ENCODE assay signal across 14 cellular contexts in the genomic region with DNA sequence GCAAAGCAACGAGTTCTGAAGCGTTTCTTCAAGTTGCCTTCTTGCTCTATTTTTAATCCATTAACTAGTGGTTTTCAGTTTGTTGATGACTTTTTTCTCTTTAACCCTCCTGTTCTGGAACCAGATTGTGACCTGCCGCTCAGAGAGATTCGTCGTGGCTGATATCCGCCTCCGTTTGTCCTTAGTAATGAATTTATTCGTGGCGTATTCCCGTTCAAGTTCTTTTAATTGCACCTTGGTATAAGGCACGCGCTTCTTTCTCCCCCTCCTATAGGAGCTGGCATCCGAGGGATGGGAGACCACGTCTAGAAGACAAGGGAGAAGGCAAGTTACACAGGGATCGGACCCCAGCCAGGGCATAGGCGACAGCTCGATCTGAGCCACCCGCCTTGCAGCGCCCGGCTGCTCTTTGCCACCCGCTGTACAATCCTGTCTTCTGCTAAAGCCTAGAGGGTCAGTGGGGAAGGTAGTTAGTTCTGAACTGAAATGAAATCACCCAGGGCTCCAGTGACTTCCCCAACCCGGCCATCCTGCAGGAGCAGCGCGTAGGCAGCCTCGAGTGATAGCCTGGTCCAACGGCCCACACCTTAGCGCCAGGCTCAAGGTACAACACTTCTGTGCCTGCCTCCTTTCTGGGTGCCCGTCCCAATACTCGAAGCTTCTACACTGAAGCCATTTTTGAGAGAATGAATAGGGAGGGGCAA. TPM values are rescaled to one million over a fixed set of nuclear protein-coding genes. Genes with fewer than 3 reads are reported as not detected.
A peak's percentile ranks its signal among the peaks of the same experiment; 100 is the strongest.
DNase-seq lines count a peak whose midpoint lies in the region; ATAC-seq and TF ChIP-seq lines count a peak whose summit lies in the region.
"Had no signal": no experiment of that assay in that cellular context is flagged by ENCODE, and none has a peak within 500 bp of the region (broad histone marks: within the 10 kb centered on the region; RNA-seq: fewer than 3 reads in every experiment).

No MANE protein-coding gene starts in this region.

- no peaks in the 10 kb centered on the region for H3K9me3 ChIP-seq in T-helper 17 cell (ENCODE audit: control insufficient read depth, low read length, poor library complexity, severe bottlenecking)
- H3K9me3 ChIP-seq in uterus, result no peaks in the 10 kb centered on the region
- H3K9me3 ChIP-seq in right atrium auricular region, result no peaks in the 10 kb centered on the region
- H3K9me3 ChIP-seq: tibial artery had no signal

- H3K4me1 ChIP-seq in uterus (peaks cover 0 to 11% of the 10 kb centered on the region in 2 donors), right atrium auricular region (peaks cover 0 to 25% of the 10 kb centered on the region in 2 donors)

- H3K36me3 Mint-ChIP-seq in activated naive CD4-positive, alpha-beta T cell treated with anti-CD3 and anti-CD28 coated beads, Interleukin-2, amount 50 U/mL, for 24 hours, result no peaks in the 10 kb centered on the region
- H3K36me3 Mint-ChIP-seq in T-helper 17 cell (ENCODE audit: low read depth) (peaks cover 6% of the 10 kb centered on the region), memory B cell (no peaks in the 10 kb centered on the region)

- H3K4me3 ChIP-seq in uterus (peak overlapping the region; percentile 20 to 37), right atrium auricular region (no peak overlapping the region)

- no peaks in the 10 kb centered on the region for H3K36me3 ChIP-seq in uterus
- H3K36me3 ChIP-seq in right atrium auricular region, result no peaks in the 10 kb centered on the region
- H3K36me3 ChIP-seq: tibial artery had no signal

- H3K4me3 Mint-ChIP-seq in activated naive CD4-positive, alpha-beta T cell treated with anti-CD3 and anti-CD28 coated beads, Interleukin-2, amount 50 U/mL, for 24 hours, result peak overlapping the region; percentile 42
- H3K4me3 Mint-ChIP-seq in T-helper 17 cell, result peak overlapping the region; percentile 13
- H3K4me3 Mint-ChIP-seq in memory B cell, result no peak overlapping the region

- ATAC-seq in T-helper 17 cell, result no peak
- no peak for ATAC-seq in memory B cell (ENCODE audit: low read depth)

- DNase-seq in activated naive CD4-positive, alpha-beta T cell treated with Interleukin-2 at 50 U/mL for 16 hours, result no peak
- no peak for DNase-seq in T-helper 17 cell
- peak in 1 of 2 donors; percentile 19 for DNase-seq in memory B cell (ENCODE audit: low spot score in 2 of 2)
- DNase-seq in uterus, result no peak
- no peak for DNase-seq in NCI-H774 (lab: John Stamatoyannopoulos, UW)
- DNase-seq in occipital lobe (lab: John Stamatoyannopoulos, UW), result no peak
- no peak for DNase-seq in right atrium auricular region (ENCODE audit: low spot score)
- DNase-seq: COR-L47; NCI-H524 treated with DMSO at 0.1 percent for 48 hours; stimulated activated CD4-positive, alpha-beta T cell treated with anti-CD3 and anti-CD28 coated beads, Interleukin-2, amount 100 ng/mL, for 48 hours had no signal

- TF ChIP-seq CTCF in uterus (IDR thresholded peaks at IDR 0.05) (no peak), right atrium auricular region (IDR thresholded peaks at IDR 0.05) (no peak)

- H3K27me3 Mint-ChIP-seq in activated naive CD4-positive, alpha-beta T cell treated with anti-CD3 and anti-CD28 coated beads, Interleukin-2, amount 50 U/mL, for 24 hours, result peaks cover 70% of the 10 kb centered on the region
- H3K27me3 Mint-ChIP-seq in T-helper 17 cell (peaks cover 78% of the 10 kb centered on the region), memory B cell (peaks cover 32% of the 10 kb centered on the region)

- peaks cover 38% of the 10 kb centered on the region for H3K4me1 Mint-ChIP-seq in activated naive CD4-positive, alpha-beta T cell treated with anti-CD3 and anti-CD28 coated beads, Interleukin-2, amount 50 U/mL, for 24 hours
- H3K4me1 Mint-ChIP-seq in T-helper 17 cell (peaks cover 29% of the 10 kb centered on the region), memory B cell (peaks cover 17% of the 10 kb centered on the region)

- no peaks in the 10 kb centered on the region for H3K9me3 Mint-ChIP-seq in activated naive CD4-positive, alpha-beta T cell treated with anti-CD3 and anti-CD28 coated beads, Interleukin-2, amount 50 U/mL, for 24 hours
- H3K9me3 Mint-ChIP-seq in memory B cell, result peaks cover 2% of the 10 kb centered on the region

- intact Hi-C loops in uterus (cut with DNase I; ENCODE audit: low total_unique reads), result no loop called here

- peak overlapping the region; percentile 4 for H3K27ac Mint-ChIP-seq in activated naive CD4-positive, alpha-beta T cell treated with anti-CD3 and anti-CD28 coated beads, Interleukin-2, amount 50 U/mL, for 24 hours
- H3K27ac Mint-ChIP-seq in T-helper 17 cell (peak overlapping the region; percentile 86), memory B cell (peak overlapping the region; percentile 79)

- H3K27me3 ChIP-seq in uterus (peaks cover 36 to 62% of the 10 kb centered on the region in 2 donors), right atrium auricular region (peaks cover 76 to 77% of the 10 kb centered on the region in 2 donors)

- H3K27ac ChIP-seq in uterus, result peak overlapping the region; percentile 55 to 68
- no peak overlapping the region for H3K27ac ChIP-seq in right atrium auricular region
- H3K27ac ChIP-seq: tibial artery had no signal

- no peak for TF ChIP-seq POLR2A in uterus (IDR thresholded peaks at IDR 0.05)

RNA-seq across cellular contexts. Expression of gene HOXA13, which starts 1.6 kb away (rescaled TPM):
- not detected for total RNA-seq in T-helper 17 cell
- total RNA-seq in uterus, result 10 to 100 TPM in 1 of 4 donors, 1 to 10 TPM in 1, under 1 TPM in 2; 0.40 to 27.5 (median 1.1) TPM
- total RNA-seq in occipital lobe, result not detected
- total RNA-seq in right atrium auricular region, result not detected

RNA-seq across cellular contexts. Expression of gene HOXA11, which starts 13.3 kb away (rescaled TPM):
- total RNA-seq in T-helper 17 cell (not detected), uterus (10 to 100 TPM; 32.4 to 82.0 (median 57.8) TPM), occipital lobe (not detected), right atrium auricular region (not detected)
- total RNA-seq: HT1080, mononuclear cell had no signal

RNA-seq across cellular contexts. Expression of gene HOXA10, which starts 24.2 kb away (rescaled TPM):
- total RNA-seq in T-helper 17 cell, result not detected
- 100 to 1,000 TPM in 1 of 4 donors, 10 to 100 TPM in 3; 50.0 to 114 (median 69.0) TPM for total RNA-seq in uterus
- total RNA-seq in occipital lobe, result not detected
- not detected for total RNA-seq in right atrium auricular region

RNA-seq across cellular contexts. Expression of gene HOXA9, which starts 33.0 kb away (rescaled TPM):
- not detected for total RNA-seq in T-helper 17 cell
- 10 to 100 TPM in 3 of 4 donors, 1 to 10 TPM in 1; 2.3 to 26.4 (median 22.4) TPM for total RNA-seq in uterus
- not detected for total RNA-seq in occipital lobe
- not detected for total RNA-seq in right atrium auricular region

RNA-seq across cellular contexts. Expression of gene HOXA7, which starts 41.8 kb away (rescaled TPM):
- total RNA-seq in T-helper 17 cell (not detected), uterus (1 to 10 TPM in 3 of 4 donors, under 1 TPM in 1; 0.26 to 9.1 (median 5.2) TPM), occipital lobe (not detected), right atrium auricular region (not detected)
- total RNA-seq: HT1080 had no signal

Comparison
In these comparisons a context has a peak if more than half of its experiments do, and no peak if none do; other contexts are left out.
1. H3K27ac Mint-ChIP-seq: peak in every context shown above with its lines; median percentile 86 in T-helper 17 cell; 79 in memory B cell; 4 in activated naive CD4-positive, alpha-beta T cell treated with anti-CD3 and anti-CD28 coated beads, Interleukin-2, amount 50 U/mL, for 24 hours.
2. H3K27ac ChIP-seq: peak in uterus (2 of 2); none in right atrium auricular region (0 of 2).
3. H3K4me3 ChIP-seq: peak in uterus (2 of 2); none in right atrium auricular region (0 of 2).
4. RNA of gene HOXA11, which starts 13.3 kb away (total RNA-seq): 32.4 to 82.0 TPM in uterus; not detected in T-helper 17 cell, not detected in occipital lobe (single experiment) and not detected in right atrium auricular region; every median in the first group is over 10 times any median in the second.
5. RNA of gene HOXA10, which starts 24.2 kb away (total RNA-seq): 50.0 to 114 TPM in uterus; not detected in right atrium auricular region, not detected in T-helper 17 cell and not detected in occipital lobe (single experiment); every median in the first group is over 10 times any median in the second.